17 cellular contexts compared by ENCODE assay signal in the genomic region with DNA sequence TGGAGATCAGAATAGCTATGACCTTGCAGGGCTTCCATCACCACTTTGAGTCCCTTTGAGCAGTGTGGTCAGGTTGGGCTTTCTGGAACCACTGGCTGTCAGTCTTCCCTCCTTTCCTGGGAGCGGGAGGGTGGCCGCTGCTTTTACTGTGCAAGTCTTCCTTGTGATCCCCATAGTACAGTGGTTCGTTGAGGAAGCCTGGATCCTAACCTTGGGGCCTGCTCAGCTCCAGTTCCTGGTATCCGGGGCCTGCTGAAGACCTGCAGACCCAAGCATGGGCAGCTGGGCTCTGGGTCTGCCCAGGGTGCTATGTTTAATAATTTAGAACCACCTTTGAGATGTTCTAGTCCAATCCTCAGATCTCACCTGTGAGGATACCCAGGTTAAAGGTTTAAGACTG.
DNase-seq lines count a peak whose midpoint lies in the region; ATAC-seq and TF ChIP-seq lines count a peak whose summit lies in the region.
"Had no signal": no experiment of that assay in that cellular context is flagged by ENCODE, and none has a peak within 500 bp of the region (broad histone marks: within the 10 kb centered on the region; RNA-seq: fewer than 3 reads in every experiment).

No MANE protein-coding gene starts in this region.

- H3K9me3 ChIP-seq in BE2C, result no peaks in the 10 kb centered on the region
- H3K9me3 ChIP-seq: Caco-2 had no signal

- no peak for TF ChIP-seq CTCF in coronary artery (IDR thresholded peaks at IDR 0.05)
- TF ChIP-seq CTCF in BE2C (IDR thresholded peaks at IDR 0.05; ENCODE audit: low read depth, low read length), result no peak

- no peaks in the 10 kb centered on the region for H3K27me3 ChIP-seq in BE2C

- CTCF ChIA-PET in activated CD8-positive, alpha-beta memory T cell treated with anti-CD3 and anti-CD28 coated beads, Interleukin-2, amount 10 ng/mL, durations not matched to agents 7 days and 5 days (lab: Charles Lee), result interaction anchor here (1.0 kb wide), 1 partner anchor 263 kb away, joined by 3 read pairs; no protein-coding TSS in a partner anchor

- no peak overlapping the region for H3K27ac ChIP-seq in coronary artery

- H3K4me1 ChIP-seq in BE2C, result peaks cover 8% of the 10 kb centered on the region
- H3K4me1 ChIP-seq: Caco-2 had no signal

- intact Hi-C loops in posterior vena cava (cut with DNase I) (no loop called here), left colon (cut with DNase I, micrococcal nuclease) (no loop called here)

- H3K4me3 Mint-ChIP-seq in activated CD8-positive, alpha-beta memory T cell treated with anti-CD3 and anti-CD28 coated beads, Interleukin-2, amount 10 ng/mL, durations not matched to agents 7 days and 5 days, result no peak overlapping the region
- H3K4me3 Mint-ChIP-seq: B cell; CD4-positive, alpha-beta T cell; HFFc6; IgD-negative memory B cell had no signal

- peaks cover 2% of the 10 kb centered on the region for H3K27me3 Mint-ChIP-seq in activated CD8-positive, alpha-beta memory T cell treated with anti-CD3 and anti-CD28 coated beads, Interleukin-2, amount 10 ng/mL, durations not matched to agents 7 days and 5 days
- H3K27me3 Mint-ChIP-seq: IgD-negative memory B cell had no signal

- DNase-seq in activated CD8-positive, alpha-beta memory T cell treated with anti-CD3 and anti-CD28 coated beads, Interleukin-2, amount 50 U/mL, for 48 hours, result peak; percentile 35
- DNase-seq in activated CD8-positive, alpha-beta memory T cell treated with anti-CD3 and anti-CD28 coated beads, Interleukin-2, amount 10 ng/mL, durations not matched to agents 7 days and 5 days, result no peak
- DNase-seq in coronary artery (ENCODE audit: low spot score), result peak; percentile 68
- DNase-seq in posterior vena cava (ENCODE audit: low spot score), result peak; percentile 67
- peak; percentile 22 for DNase-seq in ureter (ENCODE audit: low spot score)
- no peak for DNase-seq in left colon
- DNase-seq in BE2C, result no peak
- DNase-seq: C1 segment of cervical spinal cord; Caco-2; CD4-positive, alpha-beta T cell; GOT3; H7; HFFc6 had no signal

- no peak overlapping the region for H3K4me3 ChIP-seq in coronary artery
- no peak overlapping the region for H3K4me3 ChIP-seq in BE2C (ENCODE audit: low read depth, low read length)

- no peak for ATAC-seq in activated CD8-positive, alpha-beta memory T cell treated with anti-CD3 and anti-CD28 coated beads, Interleukin-2, amount 10 ng/mL, durations not matched to agents 7 days and 5 days
- ATAC-seq in left colon, result no peak
- ATAC-seq in GM18861 (IDR thresholded peaks at IDR 0.05; ENCODE audit: unreplicated experiment), result no peak
- ATAC-seq: HCT116 had no signal

- no peaks in the 10 kb centered on the region for H3K9me3 Mint-ChIP-seq in activated CD8-positive, alpha-beta memory T cell treated with anti-CD3 and anti-CD28 coated beads, Interleukin-2, amount 10 ng/mL, durations not matched to agents 7 days and 5 days (ENCODE audit: low read depth)
- H3K9me3 Mint-ChIP-seq: CD4-positive, alpha-beta T cell; HFFc6; IgD-negative memory B cell had no signal

- no peaks in the 10 kb centered on the region for H3K36me3 Mint-ChIP-seq in activated CD8-positive, alpha-beta memory T cell treated with anti-CD3 and anti-CD28 coated beads, Interleukin-2, amount 10 ng/mL, durations not matched to agents 7 days and 5 days
- H3K36me3 Mint-ChIP-seq: IgD-negative memory B cell had no signal

- no peak overlapping the region for H3K27ac Mint-ChIP-seq in activated CD8-positive, alpha-beta memory T cell treated with anti-CD3 and anti-CD28 coated beads, Interleukin-2, amount 10 ng/mL, durations not matched to agents 7 days and 5 days
- H3K27ac Mint-ChIP-seq: B cell; CD4-positive, alpha-beta T cell; HFFc6 had no signal

- no peaks in the 10 kb centered on the region for H3K4me1 Mint-ChIP-seq in activated CD8-positive, alpha-beta memory T cell treated with anti-CD3 and anti-CD28 coated beads, Interleukin-2, amount 10 ng/mL, durations not matched to agents 7 days and 5 days
- H3K4me1 Mint-ChIP-seq: B cell, IgD-negative memory B cell had no signal

- no peaks in the 10 kb centered on the region for H3K36me3 ChIP-seq in BE2C

Comparison
In these comparisons a context has a peak if more than half of its experiments do, and no peak if none do; other contexts are left out.
1. DNase-seq: peak in activated CD8-positive, alpha-beta memory T cell treated with anti-CD3 and anti-CD28 coated beads, Interleukin-2, amount 50 U/mL, for 48 hours (single experiment), coronary artery (single experiment), posterior vena cava (single experiment) and ureter (single experiment); none in activated CD8-positive, alpha-beta memory T cell treated with anti-CD3 and anti-CD28 coated beads, Interleukin-2, amount 10 ng/mL, durations not matched to agents 7 days and 5 days (single experiment), left colon (0 of 2) and BE2C (single experiment).